ENCODE assay signal across 1 cellular context in genomic region chr6:166335378-166336366, GRCh38.
TF ChIP-seq lines count a peak whose summit lies in the region.

No MANE protein-coding gene starts in this region.

TF ChIP-seq in HepG2, 621 proteins besides CTCF, POLR2A, EP300 and RAD21:
- TF ChIP-seq KDM5B (CRISPR knock-in tag; IDR thresholded peaks at IDR 0.05; ENCODE audit: borderline replicate concordance) (no peak), ZNF737 (CRISPR knock-in tag; IDR thresholded peaks at IDR 0.05; ENCODE audit: borderline replicate concordance) (no peak), MAFF (IDR thresholded peaks at IDR 0.05; ENCODE audit: low read depth, low read length) (peak; percentile 29; the same call in 1 of the 2 replicates), FOXO4 (CRISPR knock-in tag; conservative IDR thresholded peaks at IDR 0.05) (0 out of 2 replicates have a peak, but pooled peaks have one; percentile 29), MAFK (conservative IDR thresholded peaks at IDR 0.05 in 1 of 2, IDR thresholded peaks at IDR 0.05 in 1 of 2; ENCODE audit: low read length in 2 of 2) (peak; percentile 37 to 59; a peak in 2 of 4 replicates), ZKSCAN5 (CRISPR knock-in tag; IDR thresholded peaks at IDR 0.05) (no peak)
